ENCODE assay signal across 8 cellular contexts in the genomic region with DNA sequence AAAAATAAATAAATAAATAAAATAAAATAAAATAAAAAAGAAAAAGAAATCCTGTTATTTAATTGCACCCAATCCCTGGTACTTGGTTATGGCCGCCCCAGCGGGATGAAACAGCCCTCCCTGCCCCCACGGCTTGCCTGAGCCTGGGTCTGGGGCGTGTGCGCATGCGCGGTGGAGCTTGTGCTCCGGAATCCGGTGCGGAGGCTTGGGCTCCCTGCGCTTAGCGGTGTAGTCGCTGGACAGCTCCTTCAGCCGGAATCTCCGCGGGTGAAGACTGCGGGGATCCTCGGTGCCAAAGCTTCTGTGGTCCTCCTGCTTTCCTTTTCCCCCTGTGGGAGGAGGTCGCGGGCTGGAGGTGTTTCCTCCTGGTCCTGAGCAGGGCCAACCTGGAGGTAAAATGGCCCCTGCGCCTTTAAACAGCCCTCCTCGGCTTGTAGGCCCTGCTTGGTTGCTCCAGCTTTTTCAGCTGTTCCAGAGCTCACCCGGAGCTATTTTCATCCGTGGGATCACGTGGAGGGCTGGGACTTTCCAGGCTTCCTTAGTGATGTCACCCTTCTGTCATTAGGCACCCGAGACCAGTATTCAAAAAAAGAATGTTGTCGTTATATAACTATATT.
DNase-seq lines count a peak whose midpoint lies in the region; ATAC-seq and FAIRE-seq lines count a peak whose summit lies in the region.

A gene with protein sequence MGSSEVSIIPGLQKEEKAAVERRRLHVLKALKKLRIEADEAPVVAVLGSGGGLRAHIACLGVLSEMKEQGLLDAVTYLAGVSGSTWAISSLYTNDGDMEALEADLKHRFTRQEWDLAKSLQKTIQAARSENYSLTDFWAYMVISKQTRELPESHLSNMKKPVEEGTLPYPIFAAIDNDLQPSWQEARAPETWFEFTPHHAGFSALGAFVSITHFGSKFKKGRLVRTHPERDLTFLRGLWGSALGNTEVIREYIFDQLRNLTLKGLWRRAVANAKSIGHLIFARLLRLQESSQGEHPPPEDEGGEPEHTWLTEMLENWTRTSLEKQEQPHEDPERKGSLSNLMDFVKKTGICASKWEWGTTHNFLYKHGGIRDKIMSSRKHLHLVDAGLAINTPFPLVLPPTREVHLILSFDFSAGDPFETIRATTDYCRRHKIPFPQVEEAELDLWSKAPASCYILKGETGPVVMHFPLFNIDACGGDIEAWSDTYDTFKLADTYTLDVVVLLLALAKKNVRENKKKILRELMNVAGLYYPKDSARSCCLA (minus strand): TSS at position 468 of the 617 bp plus-strand sequence. CDS start 4,288 bp downstream, outside the sequence.

- peak; percentile 49 for ATAC-seq in HG03103 (IDR thresholded peaks at IDR 0.05; ENCODE audit: low read depth, unreplicated experiment)
- ATAC-seq in GM21367 (IDR thresholded peaks at IDR 0.05; ENCODE audit: unreplicated experiment) = no peak

- DNase-seq in NCI-H345 (lab: John Stamatoyannopoulos, UW) = peak; percentile 86
- peak; percentile 88 for DNase-seq in activated CD4-positive, CD25-positive, alpha-beta regulatory T cell treated with anti-CD3 and anti-CD28 coated beads, Interleukin-2, amount 50 U/mL, for 72 hours
- DNase-seq in cerebellar nuclear complex (lab: John Stamatoyannopoulos, UW) = peak; percentile 85 to 96
- peak; percentile 94 for DNase-seq in islet precursor cell
- DNase-seq in stimulated activated CD4-positive, alpha-beta T cell treated with anti-CD3 and anti-CD28 coated beads, Interleukin-12 subunit alpha, Interleukin-12 subunit beta, amount 100 ng/mL, for 24 hours (ENCODE audit: low read depth in 2 of 2) = peak; percentile 72 to 84

- FAIRE-seq in G401.6 (lab: Jason Lieb, UNC) = peak; percentile 59
